ENCODE assay signal across 16 cellular contexts in genomic region chr3:149493315-149494021, GRCh38. TPM values are rescaled to one million over a fixed set of nuclear protein-coding genes. Genes with fewer than 3 reads are reported as not detected.
A peak's percentile ranks its signal among the peaks of the same experiment; 100 is the strongest.
DNase-seq lines count a peak whose midpoint lies in the region; FAIRE-seq and TF ChIP-seq lines count a peak whose summit lies in the region.
"Had no signal": no experiment of that assay in that cellular context is flagged by ENCODE, and none has a peak within 500 bp of the region (broad histone marks: within the 10 kb centered on the region; RNA-seq: fewer than 3 reads in every experiment).

No MANE protein-coding gene starts in this region.

- H2BK20ac ChIP-seq in H9 (ENCODE audit: low read depth, low read length, poor library complexity, severe bottlenecking) (no peak overlapping the region), H1 (ENCODE audit: low read length) (no peak overlapping the region)

- H3K27me3 ChIP-seq in H9 (ENCODE audit: insufficient read depth, low read length) (no peaks in the 10 kb centered on the region), H1 (replicated peaks in 1 of 4; ENCODE audit: control insufficient read depth in 3 of 4, extremely low read depth in 1 of 4, insufficient read depth in 3 of 4, low read length in 3 of 4) (no peaks in the 10 kb centered on the region)
- H3K27me3 ChIP-seq: BLaER1 had no signal

- H3K23me2 ChIP-seq in H9 (ENCODE audit: insufficient read length, low read depth, low read length, poor library complexity, severe bottlenecking), result no peaks in the 10 kb centered on the region
- H3K23me2 ChIP-seq in H1 (ENCODE audit: low read depth, low read length), result no peaks in the 10 kb centered on the region

- H2BK5ac ChIP-seq in H9 (ENCODE audit: insufficient read length, low read length), result no peak overlapping the region
- no peak overlapping the region for H2BK5ac ChIP-seq in H1 (ENCODE audit: low read depth, low read length)

- H3K79me1 ChIP-seq in H9 (ENCODE audit: insufficient read depth, low read depth, low read length, poor library complexity, severe bottlenecking), result no peaks in the 10 kb centered on the region
- no peaks in the 10 kb centered on the region for H3K79me1 ChIP-seq in H1 (ENCODE audit: low read depth, low read length)

- no peak for TF ChIP-seq EP300 in H1 (IDR thresholded peaks at IDR 0.05; ENCODE audit: borderline replicate concordance in 1 of 2, low read depth in 2 of 2, low read length in 2 of 2)

- no peak overlapping the region for H2AK5ac ChIP-seq in H9 (ENCODE audit: insufficient read length, low read length)
- H2AK5ac ChIP-seq in H1 (ENCODE audit: low read depth, low read length), result no peak overlapping the region

- no peaks in the 10 kb centered on the region for H3K36me3 Mint-ChIP-seq in H9 (ENCODE audit: insufficient read depth in 1 of 3, low read depth in 3 of 3)
- H3K36me3 Mint-ChIP-seq in progenitor cell of endocrine pancreas (ENCODE audit: insufficient read depth), result peaks cover 49% of the 10 kb centered on the region
- H3K36me3 Mint-ChIP-seq: CD8-positive, alpha-beta T cell; T-cell had no signal

- H3K4me1 Mint-ChIP-seq in H9, result peaks cover 14 to 16% of the 10 kb centered on the region in 2 experiments
- H3K4me1 Mint-ChIP-seq in progenitor cell of endocrine pancreas (ENCODE audit: low read depth), result no peaks in the 10 kb centered on the region

- H3K4me2 ChIP-seq in H9 (ENCODE audit: insufficient read depth, insufficient read length, low read length) (no peak overlapping the region), H1 (ENCODE audit: insufficient read depth in 1 of 2, low read depth in 2 of 2, low read length in 2 of 2) (no peak overlapping the region)
- H3K4me2 ChIP-seq: BLaER1, PC-9 had no signal

- H3K4me1 ChIP-seq in H9 (ENCODE audit: insufficient read depth, low read length) (no peaks in the 10 kb centered on the region), H1 (replicated peaks in 1 of 4; ENCODE audit: control insufficient read depth in 3 of 4, insufficient read depth in 4 of 4, low read length in 3 of 4) (peaks cover 0 to 3% (median under 1%) of the 10 kb centered on the region in 4 experiments; a peak in 3 of 7 replicates)
- H3K4me1 ChIP-seq: BLaER1 had no signal

- no peak for TF ChIP-seq RAD21 in H1 (IDR thresholded peaks at IDR 0.05 in 1 of 2, conservative IDR thresholded peaks at IDR 0.05 in 1 of 2; ENCODE audit: low read depth in 2 of 2, low read length in 2 of 2)

- no CpG with 5 or more reads among the region's 8 CpGs for WGBS in H9 (ENCODE audit: extremely low coverage, insufficient read length, low lambda C conversion rate)
- WGBS in H1 (ENCODE audit: extremely low coverage in 1 of 2, insufficient coverage in 1 of 2, insufficient read length in 1 of 2, insufficient replicate concordance in 2 of 2, low coverage in 1 of 2, low lambda C conversion rate in 2 of 2, missing lambda C conversion rate in 1 of 2), 2 experiments, result 82% methylated on average over 8 of the region's 8 CpGs; no CpG with 5 or more reads in 1 of the 2 experiments

- H3K4me3 ChIP-seq in H1 (ENCODE audit: extremely low read depth in 1 of 4, insufficient read depth in 2 of 4, low read depth in 3 of 4, low read length in 4 of 4), result no peak overlapping the region
- H3K4me3 ChIP-seq: BLaER1, PC-9 had no signal

- H4K5ac ChIP-seq in H9 (ENCODE audit: insufficient read length, low read depth, low read length), result no peak overlapping the region
- no peak overlapping the region for H4K5ac ChIP-seq in H1 (ENCODE audit: insufficient read length, low read depth, low read length)

- H4K8ac ChIP-seq in H9 (replicated peaks; ENCODE audit: insufficient read length, low read depth, low read length), result no peak overlapping the region
- no peak overlapping the region for H4K8ac ChIP-seq in H1 (ENCODE audit: extremely low read depth, insufficient read depth, low read length)

- no peak for TF ChIP-seq CTCF in H9 (conservative IDR thresholded peaks at IDR 0.05)
- TF ChIP-seq CTCF in H1 (IDR thresholded peaks at IDR 0.05; ENCODE audit: control extremely low read depth in 1 of 3, insufficient read depth in 1 of 3, low read depth in 1 of 3, low read length in 3 of 3), result no peak
- TF ChIP-seq CTCF in progenitor cell of endocrine pancreas (IDR thresholded peaks at IDR 0.05; ENCODE audit: unreplicated experiment), result no peak

- H3T11ph ChIP-seq in H9 (ENCODE audit: low read length), result no peak overlapping the region

- FAIRE-seq in H1 (lab: Jason Lieb, UNC), result no peak

- H3K56ac ChIP-seq in H9 (ENCODE audit: insufficient read length, low read depth, low read length) (no peak overlapping the region), H1 (replicated peaks; ENCODE audit: insufficient read length, low read depth, low read length) (no peak overlapping the region)

- H3K9ac ChIP-seq in H9 (ENCODE audit: extremely low read depth, insufficient read length, low read length), result no peak overlapping the region
- no peak overlapping the region for H3K9ac ChIP-seq in H1 (replicated peaks in 1 of 4; ENCODE audit: extremely low read depth in 1 of 4, low read depth in 3 of 4, low read length in 3 of 4)
- H3K9ac ChIP-seq: BLaER1 had no signal

- H4K20me1 ChIP-seq in H9 (ENCODE audit: control insufficient read depth, insufficient read depth, insufficient read length) (no peaks in the 10 kb centered on the region), H1 (replicated peaks in 1 of 2; ENCODE audit: control insufficient read depth in 1 of 2, insufficient read depth in 2 of 2, low read length in 2 of 2) (no peaks in the 10 kb centered on the region)
- H4K20me1 ChIP-seq: BLaER1 had no signal

- H4K91ac ChIP-seq in H9 (ENCODE audit: insufficient read length, low read depth, low read length), result no peak overlapping the region
- H4K91ac ChIP-seq in H1 (replicated peaks; ENCODE audit: insufficient read length, low read length), result no peak overlapping the region

- H3K14ac ChIP-seq in H9 (ENCODE audit: insufficient read depth, low read length) (no peak overlapping the region), H1 (ENCODE audit: insufficient read length) (no peak overlapping the region)

- H2BK12ac ChIP-seq in H9 (ENCODE audit: insufficient read length, low read depth, low read length) (no peak overlapping the region), H1 (ENCODE audit: low read depth, low read length) (no peak overlapping the region)

- DNase-seq in H9 (no peak), NCI-H146 treated with DMSO at 0.1 percent for 48 hours (lab: John Stamatoyannopoulos, UW; ENCODE audit: unreplicated experiment) (peak; percentile 70), H1 (ENCODE audit: low read depth in 1 of 2, low spot score in 2 of 2) (no peak), progenitor cell of endocrine pancreas (ENCODE audit: low spot score, unreplicated experiment) (no peak), NCI-H345 treated with DMSO at 0.1 percent for 48 hours (lab: John Stamatoyannopoulos, UW; ENCODE audit: unreplicated experiment) (no peak), NCI-H1436 (lab: John Stamatoyannopoulos, UW) (no peak)
- DNase-seq in stimulated activated naive CD4-positive, alpha-beta T cell treated with Interleukin-2 at 50 U/mL for 16 hours (lab: John Stamatoyannopoulos, UW), result no peak
- DNase-seq: GF-D8, T-helper 9 cell had no signal

- no peaks in the 10 kb centered on the region for H3K36me3 ChIP-seq in H1 (ENCODE audit: control insufficient read depth in 2 of 4, insufficient read depth in 4 of 4, low read length in 3 of 4)
- H3K36me3 ChIP-seq: BLaER1 had no signal

- H2BK120ac ChIP-seq in H9 (ENCODE audit: low read depth, low read length, poor library complexity, severe bottlenecking) (no peak overlapping the region), H1 (replicated peaks; ENCODE audit: low read depth, low read length) (no peak overlapping the region)

- no peak overlapping the region for H3K23ac ChIP-seq in H9 (ENCODE audit: insufficient read length, low read depth, low read length)
- H3K23ac ChIP-seq in H1 (ENCODE audit: insufficient read length), result no peak overlapping the region

- no peak overlapping the region for H2BK15ac ChIP-seq in H9 (ENCODE audit: low read depth, low read length)
- no peak overlapping the region for H2BK15ac ChIP-seq in H1 (ENCODE audit: low read length)

- peak overlapping the region in 1 of 2 experiments; percentile 3; a peak in 1 of 5 replicates for H3K4me3 Mint-ChIP-seq in H9
- H3K4me3 Mint-ChIP-seq in progenitor cell of endocrine pancreas (ENCODE audit: low read depth), result no peak overlapping the region
- H3K4me3 Mint-ChIP-seq: CD8-positive, alpha-beta T cell; T-cell had no signal

- TF ChIP-seq POLR2A in H1 (IDR thresholded peaks at IDR 0.05; ENCODE audit: control extremely low read depth in 1 of 2, low read depth in 2 of 2, low read length in 2 of 2), result no peak

- H3K79me2 ChIP-seq in H9 (ENCODE audit: insufficient read depth, low read length) (no peaks in the 10 kb centered on the region), H1 (ENCODE audit: control insufficient read depth in 1 of 2, insufficient read depth in 2 of 2, low read length in 2 of 2) (no peaks in the 10 kb centered on the region; a peak in 1 of 4 replicates)

- H3K27me3 Mint-ChIP-seq in H9 (ENCODE audit: low read depth) (peaks cover 4% of the 10 kb centered on the region), progenitor cell of endocrine pancreas (no peaks in the 10 kb centered on the region)

- POLR2A ChIA-PET in H1 (lab: Charles Lee; ENCODE audit: partially characterized antibody), result interaction anchor here (0.6 kb wide), 1 partner anchor 120 kb away, joined by 3 read pairs; no protein-coding TSS in a partner anchor

- H3K18ac ChIP-seq in H9 (ENCODE audit: insufficient read length, low read depth, low read length) (no peak overlapping the region), H1 (ENCODE audit: extremely low read depth, low read length) (no peak overlapping the region)

- H3K4ac ChIP-seq in H9 (ENCODE audit: low read depth, low read length), result no peak overlapping the region
- H3K4ac ChIP-seq in H1 (replicated peaks; ENCODE audit: insufficient read length, low read depth, low read length), result no peak overlapping the region

- CTCF ChIA-PET in H1 (lab: Charles Lee; ENCODE audit: partially characterized antibody), result interaction anchor here (0.6 to 11.3 kb wide), 23 partner anchors 8 to 531 kb away, joined by 3 to 107 read pairs (median 3); partner anchors contain the start of gene TM4SF4

- H3K9me3 Mint-ChIP-seq in H9 (no peaks in the 10 kb centered on the region; a peak in 2 of 5 replicates), progenitor cell of endocrine pancreas (ENCODE audit: low read depth) (no peaks in the 10 kb centered on the region)
- H3K9me3 Mint-ChIP-seq: CD8-positive, alpha-beta T cell; T-cell had no signal

- peak overlapping the region; percentile 66 for H2AFZ ChIP-seq in H9 (ENCODE audit: low read length)
- peak overlapping the region; percentile 97 for H2AFZ ChIP-seq in H1 (ENCODE audit: low read length)
- H2AFZ ChIP-seq: PC-9 had no signal

- H3K27ac Mint-ChIP-seq in H9 (peak overlapping the region in 1 of 3 experiments; percentile 18; a peak in 1 of 7 replicates), progenitor cell of endocrine pancreas (peak overlapping the region; percentile 20)
- H3K27ac Mint-ChIP-seq: CD8-positive, alpha-beta T cell; T-cell had no signal

- H3K27ac ChIP-seq in H9 (ENCODE audit: insufficient read length, low read depth, low read length) (no peak overlapping the region), H1 (ENCODE audit: low read depth, low read length) (no peak overlapping the region)
- H3K27ac ChIP-seq: BLaER1, PC-9, SK-N-MC had no signal

- no peaks in the 10 kb centered on the region for H3K9me3 ChIP-seq in H9 (ENCODE audit: control insufficient read depth, low read depth, low read length)
- no peaks in the 10 kb centered on the region for H3K9me3 ChIP-seq in H1 (ENCODE audit: insufficient read depth in 2 of 2, low read depth in 1 of 2, low read length in 1 of 2)
- H3K9me3 ChIP-seq: BLaER1 had no signal

RNA-seq across cellular contexts. Expression of gene TM4SF4, which starts 19.0 kb away (rescaled TPM):
- total RNA-seq in H9 (2021) (not detected in 2 replicates), progenitor cell of endocrine pancreas (314 and 357 TPM in 2 replicates)
- not detected in 2 replicates for total RNA-seq in H1 (2021; fragmentation: NEBNext Ultra II Directional; extraction: Animal tissue kit (Norgen Biotek cat#: 25700))
- not detected in 2 replicates for polyA plus RNA-seq in H1 (2011; rRNA removed)
- not detected for polyA plus RNA-seq in H1 (2011; cell fraction: cytosol; rRNA removed)
- not detected for polyA plus RNA-seq in H1 (2011; cell fraction: nucleus; rRNA removed)
- not detected in 4 replicates for polyA plus RNA-seq in H1 (2012, experiment 1 of 2)
- polyA plus RNA-seq in H1 (2012, experiment 2 of 2), result not detected
- not detected for polyA plus RNA-seq in H1 (2013, experiment 1 of 2)
- polyA plus RNA-seq in H1 (2013, experiment 2 of 2), result not detected
- not detected in 2 replicates for polyA minus RNA-seq in H1 (2011; rRNA and poly(A)+ RNA removed)
- polyA minus RNA-seq in H1 (2011; cell fraction: cytosol; rRNA and poly(A)+ RNA removed), result not detected
- polyA minus RNA-seq in H1 (2011; cell fraction: nucleus; rRNA and poly(A)+ RNA removed), result not detected
- total RNA-seq: CD8-positive, alpha-beta T cell; Daoy; HT1080; PC-9 had no signal

Comparison
In these comparisons a context has a peak if more than half of its experiments do, and no peak if none do; other contexts are left out.
1. RNA of gene TM4SF4, which starts 19.0 kb away (total RNA-seq): 314 to 357 TPM in progenitor cell of endocrine pancreas; not detected in H9 and not detected in H1; every median in the first group is over 100 times any median in the second.